ENCODE assay signal across 8 cellular contexts in the genomic region with DNA sequence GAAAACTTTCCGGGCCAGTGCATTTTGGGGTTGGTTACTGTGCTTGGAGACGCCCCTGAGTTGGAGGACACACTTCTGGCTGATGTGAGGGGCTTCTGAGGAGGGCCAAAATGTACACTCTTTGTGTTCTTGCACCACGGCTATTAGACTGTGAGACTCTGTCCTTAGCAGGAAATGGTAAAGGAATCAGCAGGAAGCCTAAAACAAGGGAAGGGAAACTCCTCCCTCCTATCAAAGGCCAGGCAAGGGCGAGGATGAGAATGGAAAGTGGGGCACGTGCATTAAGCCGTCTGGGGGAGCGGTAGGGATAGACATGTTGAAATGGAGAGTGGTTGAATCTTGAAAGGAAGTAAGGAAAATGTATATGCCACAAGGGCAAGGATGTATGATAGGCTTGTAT. TPM values are rescaled to one million over a fixed set of nuclear protein-coding genes. Genes with fewer than 3 reads are reported as not detected.
DNase-seq lines count a peak whose midpoint lies in the region; ATAC-seq, FAIRE-seq and TF ChIP-seq lines count a peak whose summit lies in the region.

No MANE protein-coding gene starts in this region.

- FAIRE-seq in GM12892 (lab: Jason Lieb, UNC), result peak; percentile 14

- no peak for DNase-seq in GM12892 (ENCODE audit: insufficient read length)
- no peak for DNase-seq in esophagus squamous epithelium (lab: John Stamatoyannopoulos, UW)
- DNase-seq in psoas muscle, result no peak
- DNase-seq in cerebellar nuclear complex (lab: John Stamatoyannopoulos, UW), result no peak

- 32 to 50% methylated on average over 5 to 7 of the region's 7 CpGs for WGBS in esophagus squamous epithelium, 2 donors
- 34% methylated on average over 7 of the region's 7 CpGs for WGBS in psoas muscle, 3 donors

- intact Hi-C loops in esophagus squamous epithelium (cut with DNase I), result no loop called here
- intact Hi-C loops in psoas muscle (cut with DNase I), result loop anchor here in 1 of 2 donors (5.0 kb wide), 1 partner anchor 34 kb away; no protein-coding TSS in a partner anchor

- no peak for TF ChIP-seq CTCF in esophagus squamous epithelium (IDR thresholded peaks at IDR 0.05)
- no peak for TF ChIP-seq CTCF in psoas muscle (IDR thresholded peaks at IDR 0.05)

- H3K9me3 ChIP-seq in esophagus squamous epithelium, result no peaks in the 10 kb centered on the region
- H3K9me3 ChIP-seq in psoas muscle, result no peaks in the 10 kb centered on the region

- H3K4me3 ChIP-seq in esophagus squamous epithelium (peak overlapping the region in 2 of 4 donors; percentile 19 to 31), psoas muscle (no peak overlapping the region)

- TF ChIP-seq POLR2A in GM12892 (IDR thresholded peaks at IDR 0.05; ENCODE audit: low read depth, low read length), result no peak
- peak in 1 of 4 donors; percentile 30 for TF ChIP-seq POLR2A in esophagus squamous epithelium (IDR thresholded peaks at IDR 0.05)

- peak in 1 of 4 donors; percentile 26 for ATAC-seq in psoas muscle
- ATAC-seq in HG03045 (IDR thresholded peaks at IDR 0.05; ENCODE audit: unreplicated experiment), result no peak
- no peak for ATAC-seq in HG02970 (IDR thresholded peaks at IDR 0.05; ENCODE audit: low FRiP score, unreplicated experiment)
- ATAC-seq in GM21825 (IDR thresholded peaks at IDR 0.05; ENCODE audit: unreplicated experiment), result no peak

- H3K27me3 ChIP-seq in esophagus squamous epithelium (no peaks in the 10 kb centered on the region), psoas muscle (ENCODE audit: insufficient read depth in 3 of 3, low read length in 2 of 3) (no peaks in the 10 kb centered on the region)

- H3K27ac ChIP-seq in esophagus squamous epithelium (peak overlapping the region; percentile 32 to 88 (median 86)), psoas muscle (peak overlapping the region; percentile 83)

- H3K4me1 ChIP-seq in esophagus squamous epithelium (peaks cover 0 to 26% (median 3%) of the 10 kb centered on the region in 3 donors), psoas muscle (no peaks in the 10 kb centered on the region)

- H3K36me3 ChIP-seq in esophagus squamous epithelium (no peaks in the 10 kb centered on the region), psoas muscle (ENCODE audit: insufficient read depth in 1 of 2, low read depth in 1 of 2) (no peaks in the 10 kb centered on the region)

TF ChIP-seq in PFSK-1, 5 proteins besides CTCF, POLR2A, EP300 and RAD21:
- TF ChIP-seq POLR2AphosphoS5 (IDR thresholded peaks at IDR 0.05; ENCODE audit: low read depth, low read length) (peak; percentile 77), TAF1 (IDR thresholded peaks at IDR 0.05; ENCODE audit: borderline replicate concordance, insufficient read depth, low read length) (peak; percentile 62; the same call in 1 of the 2 replicates), SIN3A (IDR thresholded peaks at IDR 0.05; ENCODE audit: borderline replicate concordance, insufficient read depth, low read length) (no peak)

RNA-seq across cellular contexts. Expression of gene SRGN, which starts 1.8 kb away (rescaled TPM):
- 2,084 TPM for polyA plus RNA-seq in GM12892 (2012; ENCODE audit: missing spikeins)
- polyA plus RNA-seq in PFSK-1 (2012; ENCODE audit: insufficient read length, low read depth), result 0.54 TPM
- total RNA-seq in esophagus squamous epithelium (10 to 100 TPM in 3 of 4 donors, 1 to 10 TPM in 1; 3.5 to 64.1 (median 37.9) TPM), psoas muscle (10 to 100 TPM; 27.8 to 43.4 (median 30.5) TPM)
- polyA plus RNA-seq in psoas muscle, result 10 to 100 TPM; 30.2 to 54.0 (median 33.2) TPM

RNA-seq across cellular contexts. Expression of gene VPS26A, which starts 37.8 kb away (rescaled TPM):
- 33.9 TPM for polyA plus RNA-seq in GM12892 (2012; ENCODE audit: missing spikeins)
- 44.4 TPM for polyA plus RNA-seq in PFSK-1 (2012; ENCODE audit: insufficient read length, low read depth)
- total RNA-seq in esophagus squamous epithelium, result 10 to 100 TPM; 31.5 to 43.1 (median 37.4) TPM
- 10 to 100 TPM; 25.2 to 41.1 (median 39.2) TPM for total RNA-seq in psoas muscle
- polyA plus RNA-seq in psoas muscle, result 10 to 100 TPM; 23.4 to 62.8 (median 36.5) TPM
